Comparison of ENCODE assay signal across 1 cellular context in the genomic region with DNA sequence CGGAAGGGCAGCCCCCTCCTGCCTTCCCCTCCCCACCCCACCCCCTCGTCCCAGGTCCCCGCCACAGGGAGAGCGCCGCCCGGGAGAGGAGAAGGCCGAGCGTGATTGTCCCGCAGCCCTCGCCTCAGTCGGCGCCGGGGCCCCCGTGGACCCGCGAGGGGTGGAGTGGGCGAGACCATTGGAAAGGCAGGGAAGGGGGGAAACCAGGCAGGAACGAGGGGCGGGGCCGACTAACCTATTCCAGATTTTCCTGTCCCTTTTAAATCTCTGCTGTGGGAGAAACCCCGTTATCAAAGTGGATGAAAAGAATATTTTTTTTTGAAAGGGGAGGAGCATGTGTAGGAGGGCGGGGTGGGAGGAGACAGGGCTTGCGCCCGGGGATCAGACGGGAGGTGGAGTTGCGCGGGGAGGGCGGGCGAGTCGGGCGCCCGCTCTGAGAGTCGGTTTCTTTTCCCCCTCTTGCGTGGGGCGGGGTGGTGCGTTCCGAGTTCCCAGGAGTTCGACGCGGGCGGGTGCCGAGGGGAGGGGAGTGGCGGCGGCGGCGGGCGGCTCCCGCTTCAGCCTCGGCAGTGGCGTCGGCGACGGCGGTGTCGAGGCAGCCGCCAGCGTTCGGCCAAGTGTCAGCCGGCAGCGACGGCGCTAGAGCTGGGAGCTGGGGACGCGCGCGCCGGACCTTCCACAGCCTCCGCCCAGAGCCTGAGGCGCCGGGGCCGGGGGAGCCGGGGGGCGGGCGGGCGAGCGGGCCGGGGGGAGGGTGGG.
TF ChIP-seq lines count a peak whose summit lies in the region.

A gene with protein sequence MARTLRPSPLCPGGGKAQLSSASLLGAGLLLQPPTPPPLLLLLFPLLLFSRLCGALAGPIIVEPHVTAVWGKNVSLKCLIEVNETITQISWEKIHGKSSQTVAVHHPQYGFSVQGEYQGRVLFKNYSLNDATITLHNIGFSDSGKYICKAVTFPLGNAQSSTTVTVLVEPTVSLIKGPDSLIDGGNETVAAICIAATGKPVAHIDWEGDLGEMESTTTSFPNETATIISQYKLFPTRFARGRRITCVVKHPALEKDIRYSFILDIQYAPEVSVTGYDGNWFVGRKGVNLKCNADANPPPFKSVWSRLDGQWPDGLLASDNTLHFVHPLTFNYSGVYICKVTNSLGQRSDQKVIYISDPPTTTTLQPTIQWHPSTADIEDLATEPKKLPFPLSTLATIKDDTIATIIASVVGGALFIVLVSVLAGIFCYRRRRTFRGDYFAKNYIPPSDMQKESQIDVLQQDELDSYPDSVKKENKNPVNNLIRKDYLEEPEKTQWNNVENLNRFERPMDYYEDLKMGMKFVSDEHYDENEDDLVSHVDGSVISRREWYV (plus strand): TSS at position 560 of the 759 bp plus-strand sequence. CDS start 202 bp downstream, outside the sequence.

TF ChIP-seq in HCT116, 20 proteins besides CTCF, POLR2A, EP300 and RAD21 (continued from another document):
- TF ChIP-seq FOSL1 (IDR thresholded peaks at IDR 0.05; ENCODE audit: low read depth): no peak
- peak; percentile 38 for TF ChIP-seq YY1 (IDR thresholded peaks at IDR 0.05; ENCODE audit: extremely low read depth, insufficient replicate concordance, low read depth, low read length)
- no peak; the same call in 1 of the 2 replicates for TF ChIP-seq CEBPB (IDR thresholded peaks at IDR 0.05; ENCODE audit: low read depth)
- no peak for TF ChIP-seq ZFX (IDR thresholded peaks at IDR 0.05)
- TF ChIP-seq SIN3A (IDR thresholded peaks at IDR 0.05; ENCODE audit: low read depth): no peak; the same call in 1 of the 2 replicates
- TF ChIP-seq EGR1 (IDR thresholded peaks at IDR 0.05; ENCODE audit: low read depth): peak; percentile 47; the same call in 1 of the 2 replicates
- TF ChIP-seq ELF1 (IDR thresholded peaks at IDR 0.05; ENCODE audit: borderline replicate concordance, low read depth): no peak
- TF ChIP-seq SP1 (IDR thresholded peaks at IDR 0.05; ENCODE audit: low read depth): peak; percentile 90
- TF ChIP-seq, protein P1, sequence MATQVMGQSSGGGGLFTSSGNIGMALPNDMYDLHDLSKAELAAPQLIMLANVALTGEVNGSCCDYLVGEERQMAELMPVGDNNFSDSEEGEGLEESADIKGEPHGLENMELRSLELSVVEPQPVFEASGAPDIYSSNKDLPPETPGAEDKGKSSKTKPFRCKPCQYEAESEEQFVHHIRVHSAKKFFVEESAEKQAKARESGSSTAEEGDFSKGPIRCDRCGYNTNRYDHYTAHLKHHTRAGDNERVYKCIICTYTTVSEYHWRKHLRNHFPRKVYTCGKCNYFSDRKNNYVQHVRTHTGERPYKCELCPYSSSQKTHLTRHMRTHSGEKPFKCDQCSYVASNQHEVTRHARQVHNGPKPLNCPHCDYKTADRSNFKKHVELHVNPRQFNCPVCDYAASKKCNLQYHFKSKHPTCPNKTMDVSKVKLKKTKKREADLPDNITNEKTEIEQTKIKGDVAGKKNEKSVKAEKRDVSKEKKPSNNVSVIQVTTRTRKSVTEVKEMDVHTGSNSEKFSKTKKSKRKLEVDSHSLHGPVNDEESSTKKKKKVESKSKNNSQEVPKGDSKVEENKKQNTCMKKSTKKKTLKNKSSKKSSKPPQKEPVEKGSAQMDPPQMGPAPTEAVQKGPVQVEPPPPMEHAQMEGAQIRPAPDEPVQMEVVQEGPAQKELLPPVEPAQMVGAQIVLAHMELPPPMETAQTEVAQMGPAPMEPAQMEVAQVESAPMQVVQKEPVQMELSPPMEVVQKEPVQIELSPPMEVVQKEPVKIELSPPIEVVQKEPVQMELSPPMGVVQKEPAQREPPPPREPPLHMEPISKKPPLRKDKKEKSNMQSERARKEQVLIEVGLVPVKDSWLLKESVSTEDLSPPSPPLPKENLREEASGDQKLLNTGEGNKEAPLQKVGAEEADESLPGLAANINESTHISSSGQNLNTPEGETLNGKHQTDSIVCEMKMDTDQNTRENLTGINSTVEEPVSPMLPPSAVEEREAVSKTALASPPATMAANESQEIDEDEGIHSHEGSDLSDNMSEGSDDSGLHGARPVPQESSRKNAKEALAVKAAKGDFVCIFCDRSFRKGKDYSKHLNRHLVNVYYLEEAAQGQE (IDR thresholded peaks at IDR 0.05; ENCODE audit: low read depth): no peak
